8 cellular contexts compared by ENCODE assay signal in the genomic region with DNA sequence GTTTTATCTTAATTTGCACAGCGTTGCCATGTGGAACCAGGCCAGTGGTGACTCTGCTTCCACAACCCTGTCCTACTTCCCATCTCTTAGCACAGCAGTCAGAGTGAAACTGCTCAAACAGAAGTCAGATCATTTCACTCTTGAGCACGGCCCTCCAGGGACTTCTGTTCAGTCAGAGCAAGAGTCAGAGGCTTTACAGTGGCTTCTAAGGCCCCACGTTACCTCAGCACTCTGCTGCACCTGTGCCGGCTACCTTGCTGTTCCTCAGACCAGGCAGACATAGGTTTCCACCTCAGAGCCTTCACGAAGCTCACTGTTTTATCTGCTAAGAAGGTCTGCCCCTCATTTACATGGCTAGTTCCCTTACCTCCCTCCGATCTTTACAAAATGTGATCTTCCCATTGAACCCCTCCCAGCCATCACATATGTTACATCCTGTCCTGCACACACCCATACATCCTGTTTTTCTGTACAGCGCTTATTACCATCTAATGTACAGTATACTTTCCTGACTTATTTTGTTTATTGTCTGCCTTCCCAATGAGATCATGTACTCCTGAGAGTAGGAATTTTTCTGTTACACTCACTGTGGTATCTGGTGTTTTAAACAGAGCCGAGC. TPM values are rescaled to one million over a fixed set of nuclear protein-coding genes. Genes with fewer than 3 reads are reported as not detected.
A peak's percentile ranks its signal among the peaks of the same experiment; 100 is the strongest.
DNase-seq lines count a peak whose midpoint lies in the region; ATAC-seq and TF ChIP-seq lines count a peak whose summit lies in the region.

No MANE protein-coding gene starts in this region.

- H3K27me3 ChIP-seq in thyroid gland, result no peaks in the 10 kb centered on the region

- no peak for TF ChIP-seq POLR2A in thyroid gland (IDR thresholded peaks at IDR 0.05)

- H3K4me1 Mint-ChIP-seq in activated CD8-positive, alpha-beta memory T cell treated with anti-CD3 and anti-CD28 coated beads, Interleukin-2, amount 10 ng/mL, durations not matched to agents 7 days and 5 days, result peaks cover 45% of the 10 kb centered on the region
- peaks cover 38% of the 10 kb centered on the region for H3K4me1 Mint-ChIP-seq in activated T-cell treated with anti-CD3 and anti-CD28 coated beads, Interleukin-2, amount 50 U/mL, for 72 hours (ENCODE audit: low read depth)

- DNase-seq in activated CD8-positive, alpha-beta memory T cell treated with anti-CD3 and anti-CD28 coated beads, Interleukin-2, amount 10 ng/mL, durations not matched to agents 7 days and 5 days, result peak; percentile 79
- DNase-seq in activated CD8-positive, alpha-beta memory T cell treated with anti-CD3 and anti-CD28 coated beads, Interleukin-2, amount 50 U/mL, for 4 hours, result no peak
- peak; percentile 64 to 67 for DNase-seq in activated T-cell treated with anti-CD3 and anti-CD28 coated beads, Interleukin-2, amount 50 U/mL, for 72 hours
- peak; percentile 24 for DNase-seq in stimulated activated CD4-positive, alpha-beta T cell treated with anti-CD3 and anti-CD28 coated beads, Interleukin-4, amount 100 ng/mL, for 1 hour
- DNase-seq in NCI-H1092 treated with DMSO at 0.1 percent for 48 hours (lab: John Stamatoyannopoulos, UW), result no peak
- no peak for DNase-seq in thyroid gland
- DNase-seq in dedifferentiated amniotic fluid mesenchymal stem cell (ENCODE audit: extremely low spot score), result no peak

- H3K9me3 Mint-ChIP-seq in activated CD8-positive, alpha-beta memory T cell treated with anti-CD3 and anti-CD28 coated beads, Interleukin-2, amount 10 ng/mL, durations not matched to agents 7 days and 5 days (ENCODE audit: low read depth), result no peaks in the 10 kb centered on the region
- no peaks in the 10 kb centered on the region for H3K9me3 Mint-ChIP-seq in activated T-cell treated with anti-CD3 and anti-CD28 coated beads, Interleukin-2, amount 50 U/mL, for 72 hours

- H3K27me3 Mint-ChIP-seq in activated CD8-positive, alpha-beta memory T cell treated with anti-CD3 and anti-CD28 coated beads, Interleukin-2, amount 10 ng/mL, durations not matched to agents 7 days and 5 days, result no peaks in the 10 kb centered on the region
- H3K27me3 Mint-ChIP-seq in activated T-cell treated with anti-CD3 and anti-CD28 coated beads, Interleukin-2, amount 50 U/mL, for 72 hours (ENCODE audit: low read depth), result no peaks in the 10 kb centered on the region

- no peak overlapping the region for H3K4me3 ChIP-seq in thyroid gland (replicated peaks in 1 of 3)

- intact Hi-C loops in thyroid gland (cut with DNase I), result no loop called here

- H3K9me3 ChIP-seq in thyroid gland, result no peaks in the 10 kb centered on the region

- peak overlapping the region; percentile 0 for H3K4me3 Mint-ChIP-seq in activated CD8-positive, alpha-beta memory T cell treated with anti-CD3 and anti-CD28 coated beads, Interleukin-2, amount 10 ng/mL, durations not matched to agents 7 days and 5 days
- H3K4me3 Mint-ChIP-seq in activated T-cell treated with anti-CD3 and anti-CD28 coated beads, Interleukin-2, amount 50 U/mL, for 72 hours, result peak overlapping the region; percentile 53 to 61

- H3K36me3 Mint-ChIP-seq in activated CD8-positive, alpha-beta memory T cell treated with anti-CD3 and anti-CD28 coated beads, Interleukin-2, amount 10 ng/mL, durations not matched to agents 7 days and 5 days, result peaks cover 63% of the 10 kb centered on the region
- H3K36me3 Mint-ChIP-seq in activated T-cell treated with anti-CD3 and anti-CD28 coated beads, Interleukin-2, amount 50 U/mL, for 72 hours (ENCODE audit: insufficient read depth in 2 of 2), result peaks cover 15 to 27% of the 10 kb centered on the region in 2 donors

- H3K27ac Mint-ChIP-seq in activated CD8-positive, alpha-beta memory T cell treated with anti-CD3 and anti-CD28 coated beads, Interleukin-2, amount 10 ng/mL, durations not matched to agents 7 days and 5 days, result peak overlapping the region; percentile 67
- peak overlapping the region; percentile 59 for H3K27ac Mint-ChIP-seq in activated T-cell treated with anti-CD3 and anti-CD28 coated beads, Interleukin-2, amount 50 U/mL, for 72 hours

- peak; percentile 97 for ATAC-seq in activated CD8-positive, alpha-beta memory T cell treated with anti-CD3 and anti-CD28 coated beads, Interleukin-2, amount 10 ng/mL, durations not matched to agents 7 days and 5 days
- ATAC-seq in HG03039 (IDR thresholded peaks at IDR 0.05; ENCODE audit: unreplicated experiment), result peak; percentile 97
- ATAC-seq in activated T-cell treated with anti-CD3 and anti-CD28 coated beads, Interleukin-2, amount 50 U/mL, for 72 hours (replicated peaks in 1 of 2), result peak; percentile 98 to 99

- no peak for TF ChIP-seq CTCF in thyroid gland (IDR thresholded peaks at IDR 0.05)

- no peaks in the 10 kb centered on the region for H3K4me1 ChIP-seq in thyroid gland

- no peak overlapping the region for H3K27ac ChIP-seq in thyroid gland

- H3K36me3 ChIP-seq in thyroid gland, result peaks cover 30 to 52% of the 10 kb centered on the region in 2 donors

- CTCF ChIA-PET in activated CD8-positive, alpha-beta memory T cell treated with anti-CD3 and anti-CD28 coated beads, Interleukin-2, amount 10 ng/mL, durations not matched to agents 7 days and 5 days (lab: Charles Lee), result interaction anchor here (0.8 to 3.5 kb wide), 6 partner anchors 11 to 106 kb away, joined by 3 to 9 read pairs (median 4); no protein-coding TSS in a partner anchor

- whole genome bisulfite sequencing in thyroid gland, 2 donors, result 83% methylated on average over 8 of the region's 8 CpGs

RNA-seq across cellular contexts. Expression of gene TM9SF2, which starts 41.6 kb away (rescaled TPM):
- 10 to 100 TPM; 67.9 to 79.4 TPM for total RNA-seq in activated CD8-positive, alpha-beta memory T cell treated with anti-CD3 and anti-CD28 coated beads, Interleukin-2, amount 10 ng/mL, durations not matched to agents 7 days and 5 days
- total RNA-seq in activated T-cell treated with anti-CD3 and anti-CD28 coated beads, Interleukin-2, amount 50 U/mL, for 72 hours, result 10 to 100 TPM; 56.8 to 77.2 TPM
- 100 to 1,000 TPM; 185 to 207 (median 200) TPM for total RNA-seq in thyroid gland

Comparison
In these comparisons a context has a peak if more than half of its experiments do, and no peak if none do; other contexts are left out.
1. DNase-seq: peak in activated CD8-positive, alpha-beta memory T cell treated with anti-CD3 and anti-CD28 coated beads, Interleukin-2, amount 10 ng/mL, durations not matched to agents 7 days and 5 days (single experiment), activated T-cell treated with anti-CD3 and anti-CD28 coated beads, Interleukin-2, amount 50 U/mL, for 72 hours (2 of 2) and stimulated activated CD4-positive, alpha-beta T cell treated with anti-CD3 and anti-CD28 coated beads, Interleukin-4, amount 100 ng/mL, for 1 hour (single experiment); none in activated CD8-positive, alpha-beta memory T cell treated with anti-CD3 and anti-CD28 coated beads, Interleukin-2, amount 50 U/mL, for 4 hours (single experiment), NCI-H1092 treated with DMSO at 0.1 percent for 48 hours (single experiment), thyroid gland (0 of 2) and dedifferentiated amniotic fluid mesenchymal stem cell (single experiment).
2. Peak in every context shown above with its lines, with median percentiles within 50 percentile points of each other: ATAC-seq.